8 cellular contexts compared by ENCODE assay signal in genomic region chr7:149147072-149147729, GRCh38. TPM values are rescaled to one million over a fixed set of nuclear protein-coding genes. Genes with fewer than 3 reads are reported as not detected.
DNase-seq lines count a peak whose midpoint lies in the region; ATAC-seq and TF ChIP-seq lines count a peak whose summit lies in the region.

A gene with protein sequence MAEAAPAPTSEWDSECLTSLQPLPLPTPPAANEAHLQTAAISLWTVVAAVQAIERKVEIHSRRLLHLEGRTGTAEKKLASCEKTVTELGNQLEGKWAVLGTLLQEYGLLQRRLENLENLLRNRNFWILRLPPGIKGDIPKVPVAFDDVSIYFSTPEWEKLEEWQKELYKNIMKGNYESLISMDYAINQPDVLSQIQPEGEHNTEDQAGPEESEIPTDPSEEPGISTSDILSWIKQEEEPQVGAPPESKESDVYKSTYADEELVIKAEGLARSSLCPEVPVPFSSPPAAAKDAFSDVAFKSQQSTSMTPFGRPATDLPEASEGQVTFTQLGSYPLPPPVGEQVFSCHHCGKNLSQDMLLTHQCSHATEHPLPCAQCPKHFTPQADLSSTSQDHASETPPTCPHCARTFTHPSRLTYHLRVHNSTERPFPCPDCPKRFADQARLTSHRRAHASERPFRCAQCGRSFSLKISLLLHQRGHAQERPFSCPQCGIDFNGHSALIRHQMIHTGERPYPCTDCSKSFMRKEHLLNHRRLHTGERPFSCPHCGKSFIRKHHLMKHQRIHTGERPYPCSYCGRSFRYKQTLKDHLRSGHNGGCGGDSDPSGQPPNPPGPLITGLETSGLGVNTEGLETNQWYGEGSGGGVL (plus strand): TSS chr7:149147453. CDS start chr7:149147743, 290 bp downstream.

- H3K27ac Mint-ChIP-seq in activated naive CD4-positive, alpha-beta T cell treated with anti-CD3 and anti-CD28 coated beads for 36 hours: peak within 1 kb of the TSS; percentile 91

- no peaks in the 10 kb centered on the region for H3K9me3 ChIP-seq in thoracic aorta

- CTCF ChIA-PET in activated naive CD4-positive, alpha-beta T cell treated with anti-CD3 and anti-CD28 coated beads for 36 hours (lab: Charles Lee): interaction anchor here (0.6 to 2.8 kb wide), 18 partner anchors 11 to 1871 kb away, joined by 3 to 13 read pairs (median 4); partner anchors contain the start of genes ZNF282 and ZNF425

- peak within 1 kb of the TSS; percentile 75 for H3K4me3 ChIP-seq in thoracic aorta

- no peaks in the 10 kb centered on the region for H3K36me3 ChIP-seq in thoracic aorta

- no peaks in the 10 kb centered on the region for H3K27me3 Mint-ChIP-seq in activated naive CD4-positive, alpha-beta T cell treated with anti-CD3 and anti-CD28 coated beads for 36 hours (ENCODE audit: low read depth)

- peaks cover 6 to 11% of the 10 kb centered on the region in 2 donors for H3K4me1 ChIP-seq in thoracic aorta (ENCODE audit: control insufficient read depth in 1 of 2, low read depth in 2 of 2)

- TF ChIP-seq CTCF in LNCAP (IDR thresholded peaks at IDR 0.05) (peak; percentile 94), thoracic aorta (IDR thresholded peaks at IDR 0.05) (peak; percentile 50)

- H3K4me3 Mint-ChIP-seq in activated naive CD4-positive, alpha-beta T cell treated with anti-CD3 and anti-CD28 coated beads for 36 hours: peak within 1 kb of the TSS; percentile 87

- in situ Hi-C loops in SK-MEL-5 (cut with HindIII; ENCODE audit: low pct_unique_long_range_greater_than_20kb, low sequenced_read_pairs): no loop called here

- peak; percentile 70 for ATAC-seq in thoracic aorta (ENCODE audit: insufficient number of reproducible peaks, low FRiP score, low read depth)

- peak; percentile 77 for DNase-seq in GF-D8 (lab: John Stamatoyannopoulos, UW)
- DNase-seq in GOT3 (lab: John Stamatoyannopoulos, UW): peak; percentile 43
- DNase-seq in SK-MEL-5 (ENCODE audit: low read depth, low spot score): peak; percentile 78
- DNase-seq in activated naive CD4-positive, alpha-beta T cell treated with anti-CD3 and anti-CD28 coated beads for 36 hours: peak; percentile 73
- DNase-seq in germinal center (ENCODE audit: low spot score): peak; percentile 94
- peak; percentile 72 for DNase-seq in occipital lobe (lab: John Stamatoyannopoulos, UW)
- peak; percentile 3 for DNase-seq in thoracic aorta (ENCODE audit: low spot score)

- H3K9me3 Mint-ChIP-seq in activated naive CD4-positive, alpha-beta T cell treated with anti-CD3 and anti-CD28 coated beads for 36 hours: no peaks in the 10 kb centered on the region

- peak within 1 kb of the TSS; percentile 74 to 81 for H3K27ac ChIP-seq in thoracic aorta

- H3K27me3 ChIP-seq in thoracic aorta (replicated peaks; ENCODE audit: insufficient read depth): no peaks in the 10 kb centered on the region

- intact Hi-C loops in activated naive CD4-positive, alpha-beta T cell treated with anti-CD3 and anti-CD28 coated beads for 36 hours (cut with micrococcal nuclease): loop anchor here (1.0 to 2.0 kb wide), 8 partner anchors 21 to 477 kb away; partner anchors contain the start of genes PDIA4, ZNF282, ZNF425 and ZNF746

- peaks cover 33% of the 10 kb centered on the region for H3K4me1 Mint-ChIP-seq in activated naive CD4-positive, alpha-beta T cell treated with anti-CD3 and anti-CD28 coated beads for 36 hours (ENCODE audit: low read depth)

- H3K36me3 Mint-ChIP-seq in activated naive CD4-positive, alpha-beta T cell treated with anti-CD3 and anti-CD28 coated beads for 36 hours (ENCODE audit: low read depth): no peaks in the 10 kb centered on the region

RNA-seq across cellular contexts. Expression of the gene that starts here (rescaled TPM):
- total RNA-seq in SK-MEL-5 (2014; rRNA removed; shearing (Covaris generic)): 10.5 and 12.0 TPM in 2 replicates
- polyA plus RNA-seq in SK-MEL-5 (2015; cell fraction: cytosol; rRNA removed): 11.0 and 11.2 TPM in 2 replicates
- 11.6 and 14.3 TPM in 2 replicates for polyA plus RNA-seq in SK-MEL-5 (2015; cell fraction: nucleus; rRNA removed)
- total RNA-seq in activated naive CD4-positive, alpha-beta T cell treated with anti-CD3 and anti-CD28 coated beads for 36 hours: 1 to 10 TPM; 4.3 to 5.0 TPM
- total RNA-seq in occipital lobe (25.7 TPM), thoracic aorta (10 to 100 TPM; 16.2 to 31.5 TPM)

Comparison
In these comparisons a context has a peak if more than half of its experiments do, and no peak if none do; other contexts are left out.
1. Peak in every context shown above with its lines: DNase-seq, ATAC-seq, H3K4me3 ChIP-seq and H3K27ac ChIP-seq.
2. DNase-seq: peak in every context shown above with its lines; median percentile 94 in germinal center; 78 in SK-MEL-5; 77 in GF-D8; 73 in activated naive CD4-positive, alpha-beta T cell treated with anti-CD3 and anti-CD28 coated beads for 36 hours; 72 in occipital lobe; 43 in GOT3; 3 in thoracic aorta.